ENCODE assay signal across 8 cellular contexts in genomic region chr9:110217656-110218099, GRCh38. TPM values are rescaled to one million over a fixed set of nuclear protein-coding genes. Genes with fewer than 3 reads are reported as not detected.
A peak's percentile ranks its signal among the peaks of the same experiment; 100 is the strongest.
DNase-seq lines count a peak whose midpoint lies in the region; ATAC-seq and TF ChIP-seq lines count a peak whose summit lies in the region.

No MANE protein-coding gene starts in this region.

- H3K4me3 ChIP-seq in coronary artery = no peak overlapping the region
- no peak overlapping the region for H3K4me3 ChIP-seq in neural cell (ENCODE audit: low read length)

- no peaks in the 10 kb centered on the region for H3K9me2 ChIP-seq in neural cell (ENCODE audit: insufficient read depth, low read length)

- H3K27ac ChIP-seq in coronary artery (no peak overlapping the region), neural cell (ENCODE audit: low read length) (no peak overlapping the region)

- no peaks in the 10 kb centered on the region for H3F3A ChIP-seq in neural cell (ENCODE audit: insufficient read depth, low read length, poor library complexity, severe bottlenecking)

- TF ChIP-seq CTCF in AG09319 (IDR thresholded peaks at IDR 0.05; ENCODE audit: low read depth, low read length) = peak; percentile 67
- peak; percentile 46; the same call in 1 of the 2 replicates for TF ChIP-seq CTCF in GM12874 (IDR thresholded peaks at IDR 0.05; ENCODE audit: insufficient read depth, low read depth, low read length)
- TF ChIP-seq CTCF in coronary artery (IDR thresholded peaks at IDR 0.05) = peak; percentile 43
- TF ChIP-seq CTCF in neural cell (IDR thresholded peaks at IDR 0.05; ENCODE audit: poor library complexity, severe bottlenecking) = peak; percentile 82

- H3K4me2 ChIP-seq in neural cell (ENCODE audit: low read length) = no peak overlapping the region

- H3K27me3 ChIP-seq in neural cell (ENCODE audit: insufficient read depth, low read depth, low read length) = no peaks in the 10 kb centered on the region

- H2AFZ ChIP-seq in neural cell (ENCODE audit: low read depth, low read length) = no peak overlapping the region

- TF ChIP-seq EP300 in neural cell (conservative IDR thresholded peaks at IDR 0.05; ENCODE audit: poor library complexity, severe bottlenecking) = no peak

- TF ChIP-seq RAD21 in neural cell (conservative IDR thresholded peaks at IDR 0.05) = peak; percentile 73

- H3K9me3 ChIP-seq in neural cell (ENCODE audit: low read length) = no peaks in the 10 kb centered on the region

- H3K9ac ChIP-seq in neural cell (ENCODE audit: low read length) = no peak overlapping the region

- DNase-seq in AG09319 (ENCODE audit: extremely low read depth, low read depth) = no peak
- peak; percentile 42 for DNase-seq in NCI-H748 (lab: John Stamatoyannopoulos, UW; ENCODE audit: unreplicated experiment)
- no peak for DNase-seq in coronary artery (ENCODE audit: low spot score)
- DNase-seq in activated CD4-positive, alpha-beta T cell treated with anti-CD3 and anti-CD28 coated beads, Interleukin-2, amount 50 U/mL, for 4 hours = no peak

- H4K20me1 ChIP-seq in neural cell (ENCODE audit: insufficient read depth) = no peaks in the 10 kb centered on the region

- no peaks in the 10 kb centered on the region for H3K79me2 ChIP-seq in neural cell (replicated peaks; ENCODE audit: insufficient read depth, low read length)

- TF ChIP-seq POLR2A in GM18505 (IDR thresholded peaks at IDR 0.05; ENCODE audit: borderline replicate concordance, extremely low read depth, insufficient read depth, insufficient read length) = no peak

- ATAC-seq in GM18520 (IDR thresholded peaks at IDR 0.05; ENCODE audit: unreplicated experiment) = no peak
- ATAC-seq in GM18505 (IDR thresholded peaks at IDR 0.05; ENCODE audit: unreplicated experiment) = no peak

- H3K36me3 ChIP-seq in neural cell (ENCODE audit: insufficient read depth, low read length) = no peaks in the 10 kb centered on the region

TF ChIP-seq in neural cell, 6 proteins besides CTCF, POLR2A, EP300 and RAD21:
- TF ChIP-seq SMC3 (conservative IDR thresholded peaks at IDR 0.05; ENCODE audit: poor library complexity) = peak; percentile 79
- no peak for TF ChIP-seq POLR2AphosphoS5 (IDR thresholded peaks at IDR 0.05)

RNA-seq across cellular contexts. Expression of gene C9orf152, which starts 9.7 kb away (rescaled TPM):
- polyA plus RNA-seq in neural cell = not detected in 2 replicates
- not detected in 2 replicates for polyA minus RNA-seq in neural cell

RNA-seq across cellular contexts. Expression of gene TXN, which starts 38.6 kb away (rescaled TPM):
- 279 and 304 TPM in 2 replicates for polyA plus RNA-seq in neural cell
- polyA minus RNA-seq in neural cell = 64.0 and 68.3 TPM in 2 replicates
